Comparison of ENCODE assay signal across 26 cellular contexts in the genomic region with DNA sequence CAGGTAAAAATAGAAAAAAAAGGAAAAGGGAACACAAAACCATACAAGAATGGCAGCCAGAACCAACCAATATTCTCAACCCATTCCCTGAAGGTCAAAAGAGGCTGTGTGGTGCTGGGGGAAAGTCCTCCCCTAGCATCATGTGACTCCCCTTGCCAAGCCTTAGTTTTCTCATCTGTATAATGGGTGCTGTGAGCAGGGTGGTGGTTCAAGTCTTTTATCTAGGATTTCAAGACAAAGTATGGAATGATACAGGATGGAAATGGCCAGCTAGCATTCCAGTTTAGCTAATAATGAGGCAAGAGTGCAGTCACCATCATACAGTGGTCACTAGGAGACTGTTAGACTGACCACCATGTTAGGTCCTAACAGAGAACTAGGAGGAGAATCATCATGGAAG. TPM values are rescaled to one million over a fixed set of nuclear protein-coding genes. Genes with fewer than 3 reads are reported as not detected.
DNase-seq lines count a peak whose midpoint lies in the region; ATAC-seq, FAIRE-seq and TF ChIP-seq lines count a peak whose summit lies in the region.
"Had no signal": no experiment of that assay in that cellular context is flagged by ENCODE, and none has a peak within 500 bp of the region (broad histone marks: within the 10 kb centered on the region; RNA-seq: fewer than 3 reads in every experiment).

No MANE protein-coding gene starts in this region.

- no peaks in the 10 kb centered on the region for H3K9me3 Mint-ChIP-seq in activated CD8-positive, alpha-beta T cell treated with anti-CD3 and anti-CD28 coated beads, Interleukin-2, amount 10 ng/mL, durations not matched to agents 7 days and 5 days (ENCODE audit: insufficient read depth)
- no peaks in the 10 kb centered on the region for H3K9me3 Mint-ChIP-seq in activated CD8-positive, alpha-beta T cell treated with anti-CD3 and anti-CD28 coated beads for 36 hours
- no peaks in the 10 kb centered on the region for H3K9me3 Mint-ChIP-seq in activated naive CD8-positive, alpha-beta T cell (ENCODE audit: low read depth)
- no peaks in the 10 kb centered on the region for H3K9me3 Mint-ChIP-seq in activated naive CD8-positive, alpha-beta T cell treated with anti-CD3 and anti-CD28 coated beads, Interleukin-2, amount 50 U/mL, for 24 hours
- H3K9me3 Mint-ChIP-seq in activated T-helper 17 cell treated with anti-CD3 and anti-CD28 coated beads, Interleukin-2, amount 50 U/mL, for 72 hours, result no peaks in the 10 kb centered on the region
- H3K9me3 Mint-ChIP-seq: CD14-positive monocyte; CD4-positive, alpha-beta T cell had no signal

- peaks cover 77% of the 10 kb centered on the region for H3K36me3 ChIP-seq in WERI-Rb-1

- TF ChIP-seq POLR2A in A549 (IDR thresholded peaks at IDR 0.05; ENCODE audit: low read length), result no peak

- no peak for FAIRE-seq in A549 (lab: Jason Lieb, UNC)
- FAIRE-seq: A204.1, G401.6, GM12892, GM19239, H1 had no signal

- H3K4me1 ChIP-seq in A549, result no peaks in the 10 kb centered on the region
- H3K4me1 ChIP-seq: BE2C; BLaER1 treated with 17β-estradiol and CSF1 and Interleukin-3, amounts not matched to agents 10 nM and 100 nM; Caco-2 had no signal

- no peak for TF ChIP-seq EP300 in A549 (IDR thresholded peaks at IDR 0.05)

- no peak overlapping the region for H3K27ac ChIP-seq in A549
- H3K27ac ChIP-seq in WERI-Rb-1, result no peak overlapping the region
- H3K27ac ChIP-seq: 22Rv1; BLaER1 treated with 17β-estradiol and CSF1 and Interleukin-3, amounts not matched to agents 10 nM and 100 nM; GM23248 had no signal

- POLR2A ChIA-PET in activated CD8-positive, alpha-beta T cell treated with anti-CD3 and anti-CD28 coated beads, Interleukin-2, amount 10 ng/mL, durations not matched to agents 7 days and 5 days (lab: Charles Lee), result no interaction called here
- POLR2A ChIA-PET in activated CD8-positive, alpha-beta T cell treated with anti-CD3 and anti-CD28 coated beads for 36 hours (lab: Charles Lee), result no interaction called here
- POLR2A ChIA-PET in A549 (lab: Yijun Ruan, JAX), result no interaction called here

- DNase-seq in activated CD8-positive, alpha-beta T cell treated with anti-CD3 and anti-CD28 coated beads, Interleukin-2, amount 10 ng/mL, durations not matched to agents 7 days and 5 days, result no peak
- no peak for DNase-seq in activated CD8-positive, alpha-beta T cell treated with anti-CD3 and anti-CD28 coated beads for 36 hours
- no peak for DNase-seq in activated naive CD8-positive, alpha-beta T cell treated with anti-CD3 and anti-CD28 coated beads, Interleukin-2, amount 50 U/mL, for 24 hours
- DNase-seq in A549 (ENCODE audit: low read depth in 1 of 2, low spot score in 1 of 2) (no peak), NCI-H774 (lab: John Stamatoyannopoulos, UW) (no peak), WERI-Rb-1 (no peak)
- DNase-seq: ACHN; AML-193; BE2C; Caco-2; CD4-positive, alpha-beta T cell; DMS153; DND-41; GM23248; H7; HCEC 1CT had no signal

- no peak overlapping the region for H3K4me3 Mint-ChIP-seq in activated CD8-positive, alpha-beta T cell treated with anti-CD3 and anti-CD28 coated beads, Interleukin-2, amount 10 ng/mL, durations not matched to agents 7 days and 5 days
- H3K4me3 Mint-ChIP-seq in activated CD8-positive, alpha-beta T cell treated with anti-CD3 and anti-CD28 coated beads for 36 hours, result no peak overlapping the region
- H3K4me3 Mint-ChIP-seq in activated naive CD8-positive, alpha-beta T cell, result no peak overlapping the region
- no peak overlapping the region for H3K4me3 Mint-ChIP-seq in activated naive CD8-positive, alpha-beta T cell treated with anti-CD3 and anti-CD28 coated beads, Interleukin-2, amount 50 U/mL, for 24 hours
- H3K4me3 Mint-ChIP-seq in activated T-helper 17 cell treated with anti-CD3 and anti-CD28 coated beads, Interleukin-2, amount 50 U/mL, for 72 hours, result no peak overlapping the region
- H3K4me3 Mint-ChIP-seq: CD14-positive monocyte; CD4-positive, alpha-beta T cell had no signal

- H3K4me3 ChIP-seq in A549, result no peak overlapping the region
- H3K4me3 ChIP-seq in WERI-Rb-1 (ENCODE audit: low read depth, low read length), result no peak overlapping the region
- H3K4me3 ChIP-seq: BLaER1 treated with 17β-estradiol and CSF1 and Interleukin-3, amounts not matched to agents 10 nM and 100 nM; GM23248 had no signal

- peaks cover 51% of the 10 kb centered on the region for H3K36me3 Mint-ChIP-seq in activated CD8-positive, alpha-beta T cell treated with anti-CD3 and anti-CD28 coated beads, Interleukin-2, amount 10 ng/mL, durations not matched to agents 7 days and 5 days (ENCODE audit: low read depth)
- peaks cover 30% of the 10 kb centered on the region for H3K36me3 Mint-ChIP-seq in activated CD8-positive, alpha-beta T cell treated with anti-CD3 and anti-CD28 coated beads for 36 hours (ENCODE audit: low read depth)
- peaks cover 3% of the 10 kb centered on the region for H3K36me3 Mint-ChIP-seq in activated naive CD8-positive, alpha-beta T cell
- peaks cover 32% of the 10 kb centered on the region for H3K36me3 Mint-ChIP-seq in activated naive CD8-positive, alpha-beta T cell treated with anti-CD3 and anti-CD28 coated beads, Interleukin-2, amount 50 U/mL, for 24 hours (ENCODE audit: low read depth)
- H3K36me3 Mint-ChIP-seq in activated T-helper 17 cell treated with anti-CD3 and anti-CD28 coated beads, Interleukin-2, amount 50 U/mL, for 72 hours (ENCODE audit: low read depth), result peaks cover 94% of the 10 kb centered on the region

- H3K4me2 ChIP-seq in A549, result no peak overlapping the region
- H3K4me2 ChIP-seq: BLaER1 treated with 17β-estradiol and CSF1 and Interleukin-3, amounts not matched to agents 10 nM and 100 nM had no signal

- H3K4me1 Mint-ChIP-seq in activated CD8-positive, alpha-beta T cell treated with anti-CD3 and anti-CD28 coated beads, Interleukin-2, amount 10 ng/mL, durations not matched to agents 7 days and 5 days (ENCODE audit: low read depth), result no peaks in the 10 kb centered on the region
- no peaks in the 10 kb centered on the region for H3K4me1 Mint-ChIP-seq in activated CD8-positive, alpha-beta T cell treated with anti-CD3 and anti-CD28 coated beads for 36 hours (ENCODE audit: low read depth)
- no peaks in the 10 kb centered on the region for H3K4me1 Mint-ChIP-seq in activated naive CD8-positive, alpha-beta T cell (ENCODE audit: low read depth)
- no peaks in the 10 kb centered on the region for H3K4me1 Mint-ChIP-seq in activated naive CD8-positive, alpha-beta T cell treated with anti-CD3 and anti-CD28 coated beads, Interleukin-2, amount 50 U/mL, for 24 hours
- no peaks in the 10 kb centered on the region for H3K4me1 Mint-ChIP-seq in activated T-helper 17 cell treated with anti-CD3 and anti-CD28 coated beads, Interleukin-2, amount 50 U/mL, for 72 hours
- H3K4me1 Mint-ChIP-seq: CD14-positive monocyte had no signal

- CTCF ChIA-PET in activated CD8-positive, alpha-beta T cell treated with anti-CD3 and anti-CD28 coated beads, Interleukin-2, amount 10 ng/mL, durations not matched to agents 7 days and 5 days (lab: Charles Lee), result no interaction called here
- CTCF ChIA-PET in activated CD8-positive, alpha-beta T cell treated with anti-CD3 and anti-CD28 coated beads for 36 hours (lab: Charles Lee), result no interaction called here
- CTCF ChIA-PET in A549 (lab: Yijun Ruan, JAX), result interaction anchor here (0.6 to 3.7 kb wide), 4 partner anchors 10 to 38 kb away, joined by 3 to 12 read pairs (median 4); no protein-coding TSS in a partner anchor

- no peak for TF ChIP-seq RAD21 in A549 (conservative IDR thresholded peaks at IDR 0.05 in 1 of 2, IDR thresholded peaks at IDR 0.05 in 1 of 2)

- no peaks in the 10 kb centered on the region for H3K27me3 ChIP-seq in WERI-Rb-1 (ENCODE audit: insufficient read depth, low read depth, severe bottlenecking)
- H3K27me3 ChIP-seq: BE2C; BLaER1 treated with 17β-estradiol and CSF1 and Interleukin-3, amounts not matched to agents 10 nM and 100 nM had no signal

- peak overlapping the region; percentile 25 for H3K27ac Mint-ChIP-seq in activated CD8-positive, alpha-beta T cell treated with anti-CD3 and anti-CD28 coated beads, Interleukin-2, amount 10 ng/mL, durations not matched to agents 7 days and 5 days
- no peak overlapping the region for H3K27ac Mint-ChIP-seq in activated CD8-positive, alpha-beta T cell treated with anti-CD3 and anti-CD28 coated beads for 36 hours
- peak overlapping the region; percentile 34 for H3K27ac Mint-ChIP-seq in activated naive CD8-positive, alpha-beta T cell
- no peak overlapping the region for H3K27ac Mint-ChIP-seq in activated naive CD8-positive, alpha-beta T cell treated with anti-CD3 and anti-CD28 coated beads, Interleukin-2, amount 50 U/mL, for 24 hours
- H3K27ac Mint-ChIP-seq in activated T-helper 17 cell treated with anti-CD3 and anti-CD28 coated beads, Interleukin-2, amount 50 U/mL, for 72 hours, result peak overlapping the region; percentile 55
- H3K27ac Mint-ChIP-seq: CD4-positive, alpha-beta T cell had no signal

- H3K9me3 ChIP-seq in A549 (no peaks in the 10 kb centered on the region), WERI-Rb-1 (ENCODE audit: severe bottlenecking) (no peaks in the 10 kb centered on the region)
- H3K9me3 ChIP-seq: BE2C; BLaER1 treated with 17β-estradiol and CSF1 and Interleukin-3, amounts not matched to agents 10 nM and 100 nM; Caco-2 had no signal

- no peak for ATAC-seq in activated CD8-positive, alpha-beta T cell treated with anti-CD3 and anti-CD28 coated beads, Interleukin-2, amount 10 ng/mL, durations not matched to agents 7 days and 5 days
- no peak for ATAC-seq in activated CD8-positive, alpha-beta T cell treated with anti-CD3 and anti-CD28 coated beads for 36 hours
- ATAC-seq in activated naive CD8-positive, alpha-beta T cell treated with anti-CD3 and anti-CD28 coated beads, Interleukin-2, amount 50 U/mL, for 24 hours, result no peak
- no peak for ATAC-seq in A549
- no peak for ATAC-seq in activated T-helper 17 cell treated with anti-CD3 and anti-CD28 coated beads, Interleukin-2, amount 50 U/mL, for 72 hours (replicated peaks)

- no peak for TF ChIP-seq CTCF in activated CD8-positive, alpha-beta T cell treated with anti-CD3 and anti-CD28 coated beads for 36 hours (IDR thresholded peaks at IDR 0.05)
- no peak for TF ChIP-seq CTCF in A549 (IDR thresholded peaks at IDR 0.05)
- TF ChIP-seq CTCF in WERI-Rb-1 (IDR thresholded peaks at IDR 0.05; ENCODE audit: low read depth, low read length), result no peak

- intact Hi-C loops in activated CD8-positive, alpha-beta T cell treated with anti-CD3 and anti-CD28 coated beads for 36 hours (cut with micrococcal nuclease), result no loop called here

- H3K27me3 Mint-ChIP-seq in activated CD8-positive, alpha-beta T cell treated with anti-CD3 and anti-CD28 coated beads, Interleukin-2, amount 10 ng/mL, durations not matched to agents 7 days and 5 days (ENCODE audit: low read depth), result no peaks in the 10 kb centered on the region
- no peaks in the 10 kb centered on the region for H3K27me3 Mint-ChIP-seq in activated CD8-positive, alpha-beta T cell treated with anti-CD3 and anti-CD28 coated beads for 36 hours
- no peaks in the 10 kb centered on the region for H3K27me3 Mint-ChIP-seq in activated naive CD8-positive, alpha-beta T cell
- no peaks in the 10 kb centered on the region for H3K27me3 Mint-ChIP-seq in activated naive CD8-positive, alpha-beta T cell treated with anti-CD3 and anti-CD28 coated beads, Interleukin-2, amount 50 U/mL, for 24 hours
- H3K27me3 Mint-ChIP-seq in activated T-helper 17 cell treated with anti-CD3 and anti-CD28 coated beads, Interleukin-2, amount 50 U/mL, for 72 hours, result no peaks in the 10 kb centered on the region
- H3K27me3 Mint-ChIP-seq: CD4-positive, alpha-beta T cell had no signal

RNA-seq across cellular contexts. Expression of gene PSMB3, which starts 20.7 kb away (rescaled TPM):
- total RNA-seq in activated CD8-positive, alpha-beta T cell treated with anti-CD3 and anti-CD28 coated beads, Interleukin-2, amount 10 ng/mL, durations not matched to agents 7 days and 5 days, result 100 to 1,000 TPM; 251 to 252 TPM
- 100 to 1,000 TPM; 275 to 279 TPM for total RNA-seq in activated CD8-positive, alpha-beta T cell treated with anti-CD3 and anti-CD28 coated beads for 36 hours
- 417 and 467 TPM in 2 replicates for polyA plus RNA-seq in A549 (2011; rRNA removed)
- polyA plus RNA-seq in A549 (2012; cell fraction: cytosol; rRNA removed), result 1,169 and 1,263 TPM in 2 replicates
- polyA plus RNA-seq in A549 (2012; cell fraction: nucleus; rRNA removed), result 923 and 1,034 TPM in 2 replicates
- 463 to 466 TPM (median 465 TPM) in 3 replicates for polyA plus RNA-seq in A549 (2017; fragmentation: RNase III; extraction: RNeasy Plus Mini Kit Qiagen cat#74134 plus additional on column Dnase treatment)
- polyA minus RNA-seq in A549 (2011; rRNA and poly(A)+ RNA removed), result 409 and 535 TPM in 2 replicates
- total RNA-seq in activated T-helper 17 cell treated with anti-CD3 and anti-CD28 coated beads, Interleukin-2, amount 50 U/mL, for 72 hours, result 100 to 1,000 TPM; 235 to 375 TPM

RNA-seq across cellular contexts. Expression of gene PCGF2, which starts 25.1 kb away (rescaled TPM):
- total RNA-seq in activated CD8-positive, alpha-beta T cell treated with anti-CD3 and anti-CD28 coated beads, Interleukin-2, amount 10 ng/mL, durations not matched to agents 7 days and 5 days, result under 1 TPM; 0.63 to 0.70 TPM
- total RNA-seq in activated CD8-positive, alpha-beta T cell treated with anti-CD3 and anti-CD28 coated beads for 36 hours, result 1 to 10 TPM in 1 of 2 experiments, under 1 TPM in 1; 0.50 to 1.2 TPM
- polyA plus RNA-seq in A549 (2011; rRNA removed) (19.9 and 21.2 TPM in 2 replicates), A549 (2017; fragmentation: RNase III; extraction: RNeasy Plus Mini Kit Qiagen cat#74134 plus additional on column Dnase treatment) (33.9 to 43.6 TPM (median 42.5 TPM) in 3 replicates)
- 44.9 and 56.9 TPM in 2 replicates for polyA plus RNA-seq in A549 (2012; cell fraction: cytosol; rRNA removed)
- polyA plus RNA-seq in A549 (2012; cell fraction: nucleus; rRNA removed), result 70.5 and 88.3 TPM in 2 replicates
- polyA minus RNA-seq in A549 (2011; rRNA and poly(A)+ RNA removed), result 30.6 and 31.4 TPM in 2 replicates
- total RNA-seq in activated T-helper 17 cell treated with anti-CD3 and anti-CD28 coated beads, Interleukin-2, amount 50 U/mL, for 72 hours, result 1 to 10 TPM; 1.6 to 4.3 TPM
- total RNA-seq: CD4-positive, alpha-beta T cell had no signal
- polyA plus RNA-seq: CD14-positive monocyte had no signal

RNA-seq across cellular contexts. Expression of gene PIP4K2B, which starts 26.1 kb away (rescaled TPM):
- 10 to 100 TPM; 49.9 to 51.4 TPM for total RNA-seq in activated CD8-positive, alpha-beta T cell treated with anti-CD3 and anti-CD28 coated beads, Interleukin-2, amount 10 ng/mL, durations not matched to agents 7 days and 5 days
- total RNA-seq in activated CD8-positive, alpha-beta T cell treated with anti-CD3 and anti-CD28 coated beads for 36 hours, result 10 to 100 TPM; 30.9 to 33.2 TPM
- 40.3 and 42.5 TPM in 2 replicates for polyA plus RNA-seq in A549 (2011; rRNA removed)
- polyA plus RNA-seq in A549 (2012; cell fraction: cytosol; rRNA removed), result 35.4 and 40.9 TPM in 2 replicates
- 41.8 and 43.7 TPM in 2 replicates for polyA plus RNA-seq in A549 (2012; cell fraction: nucleus; rRNA removed)
- 53.7 to 56.7 TPM (median 55.3 TPM) in 3 replicates for polyA plus RNA-seq in A549 (2017; fragmentation: RNase III; extraction: RNeasy Plus Mini Kit Qiagen cat#74134 plus additional on column Dnase treatment)
- 49.7 and 56.2 TPM in 2 replicates for polyA minus RNA-seq in A549 (2011; rRNA and poly(A)+ RNA removed)
- 10 to 100 TPM; 37.1 to 43.8 TPM for total RNA-seq in activated T-helper 17 cell treated with anti-CD3 and anti-CD28 coated beads, Interleukin-2, amount 50 U/mL, for 72 hours

RNA-seq across cellular contexts. Expression of gene CISD3, which starts 43.1 kb away (rescaled TPM):
- total RNA-seq in activated CD8-positive, alpha-beta T cell treated with anti-CD3 and anti-CD28 coated beads, Interleukin-2, amount 10 ng/mL, durations not matched to agents 7 days and 5 days, result 10 to 100 TPM; 48.2 to 56.1 TPM
- total RNA-seq in activated CD8-positive, alpha-beta T cell treated with anti-CD3 and anti-CD28 coated beads for 36 hours, result 10 to 100 TPM; 43.2 to 44.2 TPM
- polyA plus RNA-seq in A549 (2011; rRNA removed) (24.5 and 32.6 TPM in 2 replicates), A549 (2017; fragmentation: RNase III; extraction: RNeasy Plus Mini Kit Qiagen cat#74134 plus additional on column Dnase treatment) (33.0 to 35.4 TPM (median 34.3 TPM) in 3 replicates)
- 41.3 and 55.7 TPM in 2 replicates for polyA plus RNA-seq in A549 (2012; cell fraction: cytosol; rRNA removed)
- 21.1 and 28.7 TPM in 2 replicates for polyA plus RNA-seq in A549 (2012; cell fraction: nucleus; rRNA removed)
- 12.7 and 18.5 TPM in 2 replicates for polyA minus RNA-seq in A549 (2011; rRNA and poly(A)+ RNA removed)
- total RNA-seq in activated T-helper 17 cell treated with anti-CD3 and anti-CD28 coated beads, Interleukin-2, amount 50 U/mL, for 72 hours, result 10 to 100 TPM; 36.1 to 57.3 TPM

RNA-seq across cellular contexts. Expression of gene CWC25, which starts 51.9 kb away (rescaled TPM):
- 10 to 100 TPM; 29.6 to 30.9 TPM for total RNA-seq in activated CD8-positive, alpha-beta T cell treated with anti-CD3 and anti-CD28 coated beads, Interleukin-2, amount 10 ng/mL, durations not matched to agents 7 days and 5 days
- 10 to 100 TPM; 19.7 to 20.1 TPM for total RNA-seq in activated CD8-positive, alpha-beta T cell treated with anti-CD3 and anti-CD28 coated beads for 36 hours
- polyA plus RNA-seq in A549 (2011; rRNA removed), result 34.1 and 34.5 TPM in 2 replicates
- polyA plus RNA-seq in A549 (2012; cell fraction: cytosol; rRNA removed), result 16.9 and 17.1 TPM in 2 replicates
- 30.5 and 51.7 TPM in 2 replicates for polyA plus RNA-seq in A549 (2012; cell fraction: nucleus; rRNA removed)
- 22.5 to 24.2 TPM (median 23.1 TPM) in 3 replicates for polyA plus RNA-seq in A549 (2017; fragmentation: RNase III; extraction: RNeasy Plus Mini Kit Qiagen cat#74134 plus additional on column Dnase treatment)
- polyA minus RNA-seq in A549 (2011; rRNA and poly(A)+ RNA removed), result 14.2 and 19.6 TPM in 2 replicates
- total RNA-seq in activated T-helper 17 cell treated with anti-CD3 and anti-CD28 coated beads, Interleukin-2, amount 50 U/mL, for 72 hours, result 10 to 100 TPM; 28.1 to 37.1 TPM

Comparison
In these comparisons a context has a peak if more than half of its experiments do, and no peak if none do; other contexts are left out.
1. H3K27ac Mint-ChIP-seq: peak in activated CD8-positive, alpha-beta T cell treated with anti-CD3 and anti-CD28 coated beads, Interleukin-2, amount 10 ng/mL, durations not matched to agents 7 days and 5 days (single experiment), activated naive CD8-positive, alpha-beta T cell (single experiment) and activated T-helper 17 cell treated with anti-CD3 and anti-CD28 coated beads, Interleukin-2, amount 50 U/mL, for 72 hours (single experiment); none in activated CD8-positive, alpha-beta T cell treated with anti-CD3 and anti-CD28 coated beads for 36 hours (single experiment) and activated naive CD8-positive, alpha-beta T cell treated with anti-CD3 and anti-CD28 coated beads, Interleukin-2, amount 50 U/mL, for 24 hours (single experiment).